1 cellular context compared by ENCODE assay signal in the genomic region with DNA sequence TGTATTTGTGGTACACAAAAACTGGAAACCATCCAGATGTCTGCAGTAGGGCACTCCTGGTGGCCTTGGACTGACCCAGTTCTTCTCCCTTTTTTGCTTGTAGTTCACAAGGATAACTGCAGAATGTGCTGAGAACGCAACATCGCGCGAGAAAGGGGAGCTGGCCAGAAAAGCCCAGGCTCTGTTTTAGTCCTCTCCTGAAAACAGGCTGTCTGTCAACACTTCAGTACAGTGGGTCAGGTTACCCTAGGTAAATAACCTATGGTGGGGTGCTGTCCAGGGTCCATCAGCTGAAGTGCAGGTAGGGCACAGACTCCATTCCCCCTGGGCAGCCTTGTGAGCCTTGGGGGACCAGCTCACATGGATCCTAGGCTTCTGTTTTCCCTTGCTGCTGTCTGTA.
A peak's percentile ranks its signal among the peaks of the same experiment; 100 is the strongest.
TF ChIP-seq lines count a peak whose summit lies in the region.

No MANE protein-coding gene starts in this region.

TF ChIP-seq in HepG2, 621 proteins besides CTCF, POLR2A, EP300 and RAD21 (continued from another document):
- TF ChIP-seq, protein P1, sequence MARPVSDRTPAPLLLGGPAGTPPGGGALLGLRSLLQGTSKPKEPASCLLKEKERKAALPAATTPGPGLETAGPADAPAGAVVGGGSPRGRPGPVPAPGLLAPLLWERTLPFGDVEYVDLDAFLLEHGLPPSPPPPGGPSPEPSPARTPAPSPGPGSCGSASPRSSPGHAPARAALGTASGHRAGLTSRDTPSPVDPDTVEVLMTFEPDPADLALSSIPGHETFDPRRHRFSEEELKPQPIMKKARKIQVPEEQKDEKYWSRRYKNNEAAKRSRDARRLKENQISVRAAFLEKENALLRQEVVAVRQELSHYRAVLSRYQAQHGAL (CRISPR knock-in tag; IDR thresholded peaks at IDR 0.05; ENCODE audit: not compliant biosample characterization), result no peak
- TF ChIP-seq HNF4A (CRISPR knock-in tag; IDR thresholded peaks at IDR 0.05) (peak; percentile 40; the same call in 1 of the 2 replicates), ZNF615 (CRISPR knock-in tag; IDR thresholded peaks at IDR 0.05; ENCODE audit: borderline replicate concordance) (no peak), NBN (conservative IDR thresholded peaks at IDR 0.05) (no peak), SOX5 (CRISPR knock-in tag; IDR thresholded peaks at IDR 0.05; ENCODE audit: borderline replicate concordance) (no peak), ZNF446 (CRISPR knock-in tag; IDR thresholded peaks at IDR 0.05) (no peak)
- TF ChIP-seq, protein P2, sequence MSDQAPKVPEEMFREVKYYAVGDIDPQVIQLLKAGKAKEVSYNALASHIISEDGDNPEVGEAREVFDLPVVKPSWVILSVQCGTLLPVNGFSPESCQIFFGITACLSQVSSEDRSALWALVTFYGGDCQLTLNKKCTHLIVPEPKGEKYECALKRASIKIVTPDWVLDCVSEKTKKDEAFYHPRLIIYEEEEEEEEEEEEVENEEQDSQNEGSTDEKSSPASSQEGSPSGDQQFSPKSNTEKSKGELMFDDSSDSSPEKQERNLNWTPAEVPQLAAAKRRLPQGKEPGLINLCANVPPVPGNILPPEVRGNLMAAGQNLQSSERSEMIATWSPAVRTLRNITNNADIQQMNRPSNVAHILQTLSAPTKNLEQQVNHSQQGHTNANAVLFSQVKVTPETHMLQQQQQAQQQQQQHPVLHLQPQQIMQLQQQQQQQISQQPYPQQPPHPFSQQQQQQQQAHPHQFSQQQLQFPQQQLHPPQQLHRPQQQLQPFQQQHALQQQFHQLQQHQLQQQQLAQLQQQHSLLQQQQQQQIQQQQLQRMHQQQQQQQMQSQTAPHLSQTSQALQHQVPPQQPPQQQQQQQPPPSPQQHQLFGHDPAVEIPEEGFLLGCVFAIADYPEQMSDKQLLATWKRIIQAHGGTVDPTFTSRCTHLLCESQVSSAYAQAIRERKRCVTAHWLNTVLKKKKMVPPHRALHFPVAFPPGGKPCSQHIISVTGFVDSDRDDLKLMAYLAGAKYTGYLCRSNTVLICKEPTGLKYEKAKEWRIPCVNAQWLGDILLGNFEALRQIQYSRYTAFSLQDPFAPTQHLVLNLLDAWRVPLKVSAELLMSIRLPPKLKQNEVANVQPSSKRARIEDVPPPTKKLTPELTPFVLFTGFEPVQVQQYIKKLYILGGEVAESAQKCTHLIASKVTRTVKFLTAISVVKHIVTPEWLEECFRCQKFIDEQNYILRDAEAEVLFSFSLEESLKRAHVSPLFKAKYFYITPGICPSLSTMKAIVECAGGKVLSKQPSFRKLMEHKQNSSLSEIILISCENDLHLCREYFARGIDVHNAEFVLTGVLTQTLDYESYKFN (CRISPR knock-in tag; conservative IDR thresholded peaks at IDR 0.05), result no peak
